1 cellular context compared by ENCODE assay signal in the genomic region with DNA sequence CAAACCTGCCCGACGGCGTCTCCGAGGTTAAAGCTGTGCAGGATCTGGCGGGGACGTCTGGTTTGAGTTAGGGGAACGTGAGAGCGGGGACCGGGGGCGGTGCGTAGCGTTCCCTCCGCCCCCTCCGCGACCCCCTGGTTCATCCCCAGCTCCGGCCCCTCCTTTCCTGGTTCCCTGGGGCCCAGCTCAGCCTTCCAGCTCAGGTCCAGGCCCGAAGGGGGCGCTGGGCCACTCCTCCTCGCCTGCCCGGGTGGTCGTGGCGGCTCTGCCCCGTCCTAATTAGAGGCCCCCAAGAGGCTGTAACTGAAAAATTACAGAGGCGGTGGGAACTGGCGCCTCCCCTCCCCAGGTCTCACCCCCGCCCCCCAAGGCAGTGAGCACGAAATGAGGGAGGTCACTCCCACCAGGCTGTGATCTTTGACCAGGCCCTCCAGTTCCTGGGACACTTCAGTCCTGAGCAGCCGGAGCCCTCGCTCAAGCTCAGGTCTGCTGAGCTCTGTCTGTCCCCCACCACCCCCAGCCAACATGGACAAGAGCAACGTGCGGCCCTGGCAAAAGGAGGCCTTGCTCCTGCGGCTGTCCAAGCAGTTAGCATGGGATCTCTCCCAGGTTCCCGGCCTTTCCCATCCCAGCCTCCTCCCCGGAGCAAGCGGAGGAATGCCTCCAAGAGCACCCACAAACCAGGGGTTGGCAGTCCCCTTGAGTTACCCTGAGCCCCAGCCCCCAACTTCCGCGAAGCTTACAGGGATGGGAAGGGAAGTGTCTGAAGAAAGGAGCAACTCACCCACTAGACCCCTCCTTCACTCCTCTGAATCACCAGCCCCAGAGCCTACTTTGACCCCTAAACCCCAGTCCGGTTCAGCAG.
TF ChIP-seq lines count a peak whose summit lies in the region.

No MANE protein-coding gene starts in this region.

TF ChIP-seq in GM23338, 12 proteins besides CTCF, POLR2A, EP300 and RAD21:
- no peak; the same call in 1 of the 2 replicates for TF ChIP-seq POLR2AphosphoS5 (IDR thresholded peaks at IDR 0.05; ENCODE audit: low read depth)
- no peak for TF ChIP-seq ZNF114 (CRISPR knock-in tag; IDR thresholded peaks at IDR 0.05)
- TF ChIP-seq, protein P1, sequence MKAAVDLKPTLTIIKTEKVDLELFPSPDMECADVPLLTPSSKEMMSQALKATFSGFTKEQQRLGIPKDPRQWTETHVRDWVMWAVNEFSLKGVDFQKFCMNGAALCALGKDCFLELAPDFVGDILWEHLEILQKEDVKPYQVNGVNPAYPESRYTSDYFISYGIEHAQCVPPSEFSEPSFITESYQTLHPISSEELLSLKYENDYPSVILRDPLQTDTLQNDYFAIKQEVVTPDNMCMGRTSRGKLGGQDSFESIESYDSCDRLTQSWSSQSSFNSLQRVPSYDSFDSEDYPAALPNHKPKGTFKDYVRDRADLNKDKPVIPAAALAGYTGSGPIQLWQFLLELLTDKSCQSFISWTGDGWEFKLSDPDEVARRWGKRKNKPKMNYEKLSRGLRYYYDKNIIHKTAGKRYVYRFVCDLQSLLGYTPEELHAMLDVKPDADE (IDR thresholded peaks at IDR 0.05): no peak
- no peak for TF ChIP-seq EZH2 (IDR thresholded peaks at IDR 0.05; ENCODE audit: low read depth, unreplicated experiment)
- no peak for TF ChIP-seq ZNF331 (CRISPR knock-in tag; IDR thresholded peaks at IDR 0.05; ENCODE audit: low read depth)
- TF ChIP-seq, protein P2, sequence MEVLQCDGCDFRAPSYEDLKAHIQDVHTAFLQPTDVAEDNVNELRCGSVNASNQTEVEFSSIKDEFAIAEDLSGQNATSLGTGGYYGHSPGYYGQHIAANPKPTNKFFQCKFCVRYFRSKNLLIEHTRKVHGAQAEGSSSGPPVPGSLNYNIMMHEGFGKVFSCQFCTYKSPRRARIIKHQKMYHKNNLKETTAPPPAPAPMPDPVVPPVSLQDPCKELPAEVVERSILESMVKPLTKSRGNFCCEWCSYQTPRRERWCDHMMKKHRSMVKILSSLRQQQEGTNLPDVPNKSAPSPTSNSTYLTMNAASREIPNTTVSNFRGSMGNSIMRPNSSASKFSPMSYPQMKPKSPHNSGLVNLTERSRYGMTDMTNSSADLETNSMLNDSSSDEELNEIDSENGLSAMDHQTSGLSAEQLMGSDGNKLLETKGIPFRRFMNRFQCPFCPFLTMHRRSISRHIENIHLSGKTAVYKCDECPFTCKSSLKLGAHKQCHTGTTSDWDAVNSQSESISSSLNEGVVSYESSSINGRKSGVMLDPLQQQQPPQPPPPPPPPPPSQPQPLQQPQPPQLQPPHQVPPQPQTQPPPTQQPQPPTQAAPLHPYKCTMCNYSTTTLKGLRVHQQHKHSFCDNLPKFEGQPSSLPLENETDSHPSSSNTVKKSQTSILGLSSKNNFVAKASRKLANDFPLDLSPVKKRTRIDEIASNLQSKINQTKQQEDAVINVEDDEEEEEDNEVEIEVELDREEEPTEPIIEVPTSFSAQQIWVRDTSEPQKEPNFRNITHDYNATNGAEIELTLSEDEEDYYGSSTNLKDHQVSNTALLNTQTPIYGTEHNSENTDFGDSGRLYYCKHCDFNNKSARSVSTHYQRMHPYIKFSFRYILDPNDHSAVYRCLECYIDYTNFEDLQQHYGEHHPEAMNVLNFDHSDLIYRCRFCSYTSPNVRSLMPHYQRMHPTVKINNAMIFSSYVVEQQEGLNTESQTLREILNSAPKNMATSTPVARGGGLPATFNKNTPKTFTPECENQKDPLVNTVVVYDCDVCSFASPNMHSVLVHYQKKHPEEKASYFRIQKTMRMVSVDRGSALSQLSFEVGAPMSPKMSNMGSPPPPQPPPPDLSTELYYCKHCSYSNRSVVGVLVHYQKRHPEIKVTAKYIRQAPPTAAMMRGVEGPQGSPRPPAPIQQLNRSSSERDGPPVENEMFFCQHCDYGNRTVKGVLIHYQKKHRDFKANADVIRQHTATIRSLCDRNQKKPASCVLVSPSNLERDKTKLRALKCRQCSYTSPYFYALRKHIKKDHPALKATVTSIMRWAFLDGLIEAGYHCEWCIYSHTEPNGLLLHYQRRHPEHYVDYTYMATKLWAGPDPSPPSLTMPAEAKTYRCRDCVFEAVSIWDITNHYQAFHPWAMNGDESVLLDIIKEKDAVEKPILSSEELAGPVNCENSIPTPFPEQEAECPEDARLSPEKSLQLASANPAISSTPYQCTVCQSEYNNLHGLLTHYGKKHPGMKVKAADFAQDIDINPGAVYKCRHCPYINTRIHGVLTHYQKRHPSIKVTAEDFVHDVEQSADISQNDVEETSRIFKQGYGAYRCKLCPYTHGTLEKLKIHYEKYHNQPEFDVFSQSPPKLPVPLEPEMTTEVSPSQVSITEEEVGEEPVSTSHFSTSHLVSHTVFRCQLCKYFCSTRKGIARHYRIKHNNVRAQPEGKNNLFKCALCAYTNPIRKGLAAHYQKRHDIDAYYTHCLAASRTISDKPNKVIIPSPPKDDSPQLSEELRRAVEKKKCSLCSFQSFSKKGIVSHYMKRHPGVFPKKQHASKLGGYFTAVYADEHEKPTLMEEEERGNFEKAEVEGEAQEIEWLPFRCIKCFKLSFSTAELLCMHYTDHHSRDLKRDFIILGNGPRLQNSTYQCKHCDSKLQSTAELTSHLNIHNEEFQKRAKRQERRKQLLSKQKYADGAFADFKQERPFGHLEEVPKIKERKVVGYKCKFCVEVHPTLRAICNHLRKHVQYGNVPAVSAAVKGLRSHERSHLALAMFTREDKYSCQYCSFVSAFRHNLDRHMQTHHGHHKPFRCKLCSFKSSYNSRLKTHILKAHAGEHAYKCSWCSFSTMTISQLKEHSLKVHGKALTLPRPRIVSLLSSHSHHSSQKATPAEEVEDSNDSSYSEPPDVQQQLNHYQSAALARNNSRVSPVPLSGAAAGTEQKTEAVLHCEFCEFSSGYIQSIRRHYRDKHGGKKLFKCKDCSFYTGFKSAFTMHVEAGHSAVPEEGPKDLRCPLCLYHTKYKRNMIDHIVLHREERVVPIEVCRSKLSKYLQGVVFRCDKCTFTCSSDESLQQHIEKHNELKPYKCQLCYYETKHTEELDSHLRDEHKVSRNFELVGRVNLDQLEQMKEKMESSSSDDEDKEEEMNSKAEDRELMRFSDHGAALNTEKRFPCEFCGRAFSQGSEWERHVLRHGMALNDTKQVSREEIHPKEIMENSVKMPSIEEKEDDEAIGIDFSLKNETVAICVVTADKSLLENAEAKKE (CRISPR knock-in tag; IDR thresholded peaks at IDR 0.05): no peak
- no peak for TF ChIP-seq NANOG (IDR thresholded peaks at IDR 0.05; ENCODE audit: borderline replicate concordance)
